Comparison of ENCODE assay signal across 1 cellular context in the genomic region with DNA sequence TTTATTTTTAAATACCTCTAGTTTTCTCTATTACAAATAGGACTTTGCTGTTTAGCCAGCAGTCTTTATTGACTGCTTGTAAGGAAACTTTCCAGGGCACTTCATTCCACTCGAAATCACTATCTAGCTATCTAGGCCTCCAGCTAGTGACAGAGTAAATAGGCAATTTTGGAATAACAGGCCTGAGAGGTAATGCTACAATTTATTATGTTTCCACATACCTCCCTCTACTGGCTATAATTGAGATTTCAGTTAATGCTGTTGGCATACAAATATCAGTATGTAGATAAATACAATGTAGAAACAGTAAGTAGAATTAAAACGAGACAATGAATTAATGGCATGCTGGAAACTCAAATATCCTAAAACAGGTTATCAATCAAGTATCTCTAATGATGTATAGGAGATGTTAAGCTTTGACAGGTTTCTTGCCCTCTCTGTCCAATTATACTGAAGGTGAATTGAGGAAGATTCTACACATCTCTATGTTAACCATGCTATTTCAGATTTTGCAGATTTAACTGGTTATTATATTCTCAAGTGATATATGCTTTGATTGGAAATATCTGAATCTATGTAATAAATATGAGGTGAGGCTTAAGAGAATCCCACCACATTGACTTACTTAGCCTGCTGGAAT.
TF ChIP-seq lines count a peak whose summit lies in the region.

No MANE protein-coding gene starts in this region.

TF ChIP-seq in HepG2, 621 proteins besides CTCF, POLR2A, EP300 and RAD21 (continued from another document and continues in another):
- TF ChIP-seq NFE2L2 (IDR thresholded peaks at IDR 0.05; ENCODE audit: low read length) (0 out of 2 replicates have a peak, but pooled peaks have one; percentile 6), ZSCAN21 (CRISPR knock-in tag; IDR thresholded peaks at IDR 0.05; ENCODE audit: borderline replicate concordance) (0 out of 2 replicates have a peak, but pooled peaks have one; percentile 33), ZNF598 (CRISPR knock-in tag; IDR thresholded peaks at IDR 0.05; ENCODE audit: borderline replicate concordance) (no peak), ZNF556 (CRISPR knock-in tag; IDR thresholded peaks at IDR 0.05; ENCODE audit: borderline replicate concordance) (no peak), KLF16 (CRISPR knock-in tag; IDR thresholded peaks at IDR 0.05) (peak in 1 of 2 experiments; percentile 72; a peak in 2 of 4 replicates), ZNF678 (CRISPR knock-in tag; IDR thresholded peaks at IDR 0.05) (no peak), NCOA5 (CRISPR knock-in tag; IDR thresholded peaks at IDR 0.05) (no peak), SOX5 (CRISPR knock-in tag; IDR thresholded peaks at IDR 0.05; ENCODE audit: borderline replicate concordance) (0 out of 2 replicates have a peak, but pooled peaks have one; percentile 19), ZFP36L1 (CRISPR knock-in tag; IDR thresholded peaks at IDR 0.05) (0 out of 2 replicates have a peak, but pooled peaks have one; percentile 60), ERF (CRISPR knock-in tag; IDR thresholded peaks at IDR 0.05) (0 out of 2 replicates have a peak, but pooled peaks have one; percentile 25), ZNF24 (IDR thresholded peaks at IDR 0.05) (0 out of 2 replicates have a peak, but pooled peaks have one; percentile 8), FOXJ3 (CRISPR knock-in tag; IDR thresholded peaks at IDR 0.05; ENCODE audit: borderline replicate concordance) (0 out of 2 replicates have a peak, but pooled peaks have one; percentile 30), NCOA2 (CRISPR knock-in tag; IDR thresholded peaks at IDR 0.05) (0 out of 2 replicates have a peak, but pooled peaks have one; percentile 45), SALL2 (CRISPR knock-in tag; IDR thresholded peaks at IDR 0.05) (no peak), ZNF839 (CRISPR knock-in tag; IDR thresholded peaks at IDR 0.05; ENCODE audit: borderline replicate concordance) (no peak), JDP2 (CRISPR knock-in tag; IDR thresholded peaks at IDR 0.05; ENCODE audit: borderline replicate concordance) (no peak), POGZ (CRISPR knock-in tag; IDR thresholded peaks at IDR 0.05) (no peak), FOXA3 (CRISPR knock-in tag; IDR thresholded peaks at IDR 0.05) (peak; percentile 48; the same call in 1 of the 2 replicates), KDM3A (CRISPR knock-in tag; IDR thresholded peaks at IDR 0.05; ENCODE audit: low read depth) (0 out of 2 replicates have a peak, but pooled peaks have one; percentile 22), STAG1 (CRISPR knock-in tag; IDR thresholded peaks at IDR 0.05) (peak; percentile 86), HMG20A (CRISPR knock-in tag; IDR thresholded peaks at IDR 0.05; ENCODE audit: borderline replicate concordance) (no peak), EHMT2 (IDR thresholded peaks at IDR 0.05; ENCODE audit: borderline replicate concordance, low read depth, low read length) (no peak), TOE1 (CRISPR knock-in tag; IDR thresholded peaks at IDR 0.05) (no peak), U2AF1 (optimal IDR thresholded peaks at IDR 0.05; ENCODE audit: low read depth, low read length) (no peak), WIZ (CRISPR knock-in tag; IDR thresholded peaks at IDR 0.05) (no peak), ZNF709 (CRISPR knock-in tag; IDR thresholded peaks at IDR 0.05) (no peak), ZSCAN20 (CRISPR knock-in tag; IDR thresholded peaks at IDR 0.05; ENCODE audit: borderline replicate concordance) (0 out of 2 replicates have a peak, but pooled peaks have one; percentile 5), ZNF563 (CRISPR knock-in tag; IDR thresholded peaks at IDR 0.05) (no peak), MBNL3 (CRISPR knock-in tag; conservative IDR thresholded peaks at IDR 0.05) (no peak), ZFP37 (CRISPR knock-in tag; IDR thresholded peaks at IDR 0.05; ENCODE audit: borderline replicate concordance) (0 out of 2 replicates have a peak, but pooled peaks have one; percentile 34), GATAD2A (CRISPR knock-in tag; IDR thresholded peaks at IDR 0.05) (0 out of 2 replicates have a peak, but pooled peaks have one; percentile 14), ZFP62 (CRISPR knock-in tag; IDR thresholded peaks at IDR 0.05) (peak; percentile 15; the same call in 1 of the 2 replicates)
- TF ChIP-seq, protein P1, sequence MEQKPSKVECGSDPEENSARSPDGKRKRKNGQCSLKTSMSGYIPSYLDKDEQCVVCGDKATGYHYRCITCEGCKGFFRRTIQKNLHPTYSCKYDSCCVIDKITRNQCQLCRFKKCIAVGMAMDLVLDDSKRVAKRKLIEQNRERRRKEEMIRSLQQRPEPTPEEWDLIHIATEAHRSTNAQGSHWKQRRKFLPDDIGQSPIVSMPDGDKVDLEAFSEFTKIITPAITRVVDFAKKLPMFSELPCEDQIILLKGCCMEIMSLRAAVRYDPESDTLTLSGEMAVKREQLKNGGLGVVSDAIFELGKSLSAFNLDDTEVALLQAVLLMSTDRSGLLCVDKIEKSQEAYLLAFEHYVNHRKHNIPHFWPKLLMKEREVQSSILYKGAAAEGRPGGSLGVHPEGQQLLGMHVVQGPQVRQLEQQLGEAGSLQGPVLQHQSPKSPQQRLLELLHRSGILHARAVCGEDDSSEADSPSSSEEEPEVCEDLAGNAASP (CRISPR knock-in tag; IDR thresholded peaks at IDR 0.05; ENCODE audit: borderline replicate concordance) = 0 out of 2 replicates have a peak, but pooled peaks have one; percentile 21
- TF ChIP-seq, protein P2, sequence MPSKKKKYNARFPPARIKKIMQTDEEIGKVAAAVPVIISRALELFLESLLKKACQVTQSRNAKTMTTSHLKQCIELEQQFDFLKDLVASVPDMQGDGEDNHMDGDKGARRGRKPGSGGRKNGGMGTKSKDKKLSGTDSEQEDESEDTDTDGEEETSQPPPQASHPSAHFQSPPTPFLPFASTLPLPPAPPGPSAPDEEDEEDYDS (CRISPR knock-in tag; IDR thresholded peaks at IDR 0.05) = peak; percentile 36; the same call in 1 of the 2 replicates
- TF ChIP-seq, protein P3, sequence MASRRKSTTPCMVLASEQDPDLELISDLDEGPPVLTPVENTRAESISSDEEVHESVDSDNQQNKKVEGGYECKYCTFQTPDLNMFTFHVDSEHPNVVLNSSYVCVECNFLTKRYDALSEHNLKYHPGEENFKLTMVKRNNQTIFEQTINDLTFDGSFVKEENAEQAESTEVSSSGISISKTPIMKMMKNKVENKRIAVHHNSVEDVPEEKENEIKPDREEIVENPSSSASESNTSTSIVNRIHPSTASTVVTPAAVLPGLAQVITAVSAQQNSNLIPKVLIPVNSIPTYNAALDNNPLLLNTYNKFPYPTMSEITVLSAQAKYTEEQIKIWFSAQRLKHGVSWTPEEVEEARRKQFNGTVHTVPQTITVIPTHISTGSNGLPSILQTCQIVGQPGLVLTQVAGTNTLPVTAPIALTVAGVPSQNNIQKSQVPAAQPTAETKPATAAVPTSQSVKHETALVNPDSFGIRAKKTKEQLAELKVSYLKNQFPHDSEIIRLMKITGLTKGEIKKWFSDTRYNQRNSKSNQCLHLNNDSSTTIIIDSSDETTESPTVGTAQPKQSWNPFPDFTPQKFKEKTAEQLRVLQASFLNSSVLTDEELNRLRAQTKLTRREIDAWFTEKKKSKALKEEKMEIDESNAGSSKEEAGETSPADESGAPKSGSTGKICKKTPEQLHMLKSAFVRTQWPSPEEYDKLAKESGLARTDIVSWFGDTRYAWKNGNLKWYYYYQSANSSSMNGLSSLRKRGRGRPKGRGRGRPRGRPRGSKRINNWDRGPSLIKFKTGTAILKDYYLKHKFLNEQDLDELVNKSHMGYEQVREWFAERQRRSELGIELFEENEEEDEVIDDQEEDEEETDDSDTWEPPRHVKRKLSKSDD (CRISPR knock-in tag; IDR thresholded peaks at IDR 0.05; ENCODE audit: low read depth) = peak; percentile 24; the same call in 1 of the 2 replicates
- TF ChIP-seq, protein P4, sequence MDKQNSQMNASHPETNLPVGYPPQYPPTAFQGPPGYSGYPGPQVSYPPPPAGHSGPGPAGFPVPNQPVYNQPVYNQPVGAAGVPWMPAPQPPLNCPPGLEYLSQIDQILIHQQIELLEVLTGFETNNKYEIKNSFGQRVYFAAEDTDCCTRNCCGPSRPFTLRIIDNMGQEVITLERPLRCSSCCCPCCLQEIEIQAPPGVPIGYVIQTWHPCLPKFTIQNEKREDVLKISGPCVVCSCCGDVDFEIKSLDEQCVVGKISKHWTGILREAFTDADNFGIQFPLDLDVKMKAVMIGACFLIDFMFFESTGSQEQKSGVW (CRISPR knock-in tag; IDR thresholded peaks at IDR 0.05; ENCODE audit: borderline replicate concordance) = no peak
- TF ChIP-seq, protein P5, sequence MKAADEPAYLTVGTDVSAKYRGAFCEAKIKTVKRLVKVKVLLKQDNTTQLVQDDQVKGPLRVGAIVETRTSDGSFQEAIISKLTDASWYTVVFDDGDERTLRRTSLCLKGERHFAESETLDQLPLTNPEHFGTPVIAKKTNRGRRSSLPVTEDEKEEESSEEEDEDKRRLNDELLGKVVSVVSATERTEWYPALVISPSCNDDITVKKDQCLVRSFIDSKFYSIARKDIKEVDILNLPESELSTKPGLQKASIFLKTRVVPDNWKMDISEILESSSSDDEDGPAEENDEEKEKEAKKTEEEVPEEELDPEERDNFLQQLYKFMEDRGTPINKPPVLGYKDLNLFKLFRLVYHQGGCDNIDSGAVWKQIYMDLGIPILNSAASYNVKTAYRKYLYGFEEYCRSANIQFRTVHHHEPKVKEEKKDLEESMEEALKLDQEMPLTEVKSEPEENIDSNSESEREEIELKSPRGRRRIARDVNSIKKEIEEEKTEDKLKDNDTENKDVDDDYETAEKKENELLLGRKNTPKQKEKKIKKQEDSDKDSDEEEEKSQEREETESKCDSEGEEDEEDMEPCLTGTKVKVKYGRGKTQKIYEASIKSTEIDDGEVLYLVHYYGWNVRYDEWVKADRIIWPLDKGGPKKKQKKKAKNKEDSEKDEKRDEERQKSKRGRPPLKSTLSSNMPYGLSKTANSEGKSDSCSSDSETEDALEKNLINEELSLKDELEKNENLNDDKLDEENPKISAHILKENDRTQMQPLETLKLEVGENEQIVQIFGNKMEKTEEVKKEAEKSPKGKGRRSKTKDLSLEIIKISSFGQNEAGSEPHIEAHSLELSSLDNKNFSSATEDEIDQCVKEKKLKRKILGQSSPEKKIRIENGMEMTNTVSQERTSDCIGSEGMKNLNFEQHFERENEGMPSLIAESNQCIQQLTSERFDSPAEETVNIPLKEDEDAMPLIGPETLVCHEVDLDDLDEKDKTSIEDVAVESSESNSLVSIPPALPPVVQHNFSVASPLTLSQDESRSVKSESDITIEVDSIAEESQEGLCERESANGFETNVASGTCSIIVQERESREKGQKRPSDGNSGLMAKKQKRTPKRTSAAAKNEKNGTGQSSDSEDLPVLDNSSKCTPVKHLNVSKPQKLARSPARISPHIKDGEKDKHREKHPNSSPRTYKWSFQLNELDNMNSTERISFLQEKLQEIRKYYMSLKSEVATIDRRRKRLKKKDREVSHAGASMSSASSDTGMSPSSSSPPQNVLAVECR (CRISPR knock-in tag; IDR thresholded peaks at IDR 0.05; ENCODE audit: borderline replicate concordance) = no peak
- TF ChIP-seq, protein P6, sequence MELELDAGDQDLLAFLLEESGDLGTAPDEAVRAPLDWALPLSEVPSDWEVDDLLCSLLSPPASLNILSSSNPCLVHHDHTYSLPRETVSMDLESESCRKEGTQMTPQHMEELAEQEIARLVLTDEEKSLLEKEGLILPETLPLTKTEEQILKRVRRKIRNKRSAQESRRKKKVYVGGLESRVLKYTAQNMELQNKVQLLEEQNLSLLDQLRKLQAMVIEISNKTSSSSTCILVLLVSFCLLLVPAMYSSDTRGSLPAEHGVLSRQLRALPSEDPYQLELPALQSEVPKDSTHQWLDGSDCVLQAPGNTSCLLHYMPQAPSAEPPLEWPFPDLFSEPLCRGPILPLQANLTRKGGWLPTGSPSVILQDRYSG (CRISPR knock-in tag; IDR thresholded peaks at IDR 0.05) = peak; percentile 67; the same call in 1 of the 2 replicates
- TF ChIP-seq, protein P7, sequence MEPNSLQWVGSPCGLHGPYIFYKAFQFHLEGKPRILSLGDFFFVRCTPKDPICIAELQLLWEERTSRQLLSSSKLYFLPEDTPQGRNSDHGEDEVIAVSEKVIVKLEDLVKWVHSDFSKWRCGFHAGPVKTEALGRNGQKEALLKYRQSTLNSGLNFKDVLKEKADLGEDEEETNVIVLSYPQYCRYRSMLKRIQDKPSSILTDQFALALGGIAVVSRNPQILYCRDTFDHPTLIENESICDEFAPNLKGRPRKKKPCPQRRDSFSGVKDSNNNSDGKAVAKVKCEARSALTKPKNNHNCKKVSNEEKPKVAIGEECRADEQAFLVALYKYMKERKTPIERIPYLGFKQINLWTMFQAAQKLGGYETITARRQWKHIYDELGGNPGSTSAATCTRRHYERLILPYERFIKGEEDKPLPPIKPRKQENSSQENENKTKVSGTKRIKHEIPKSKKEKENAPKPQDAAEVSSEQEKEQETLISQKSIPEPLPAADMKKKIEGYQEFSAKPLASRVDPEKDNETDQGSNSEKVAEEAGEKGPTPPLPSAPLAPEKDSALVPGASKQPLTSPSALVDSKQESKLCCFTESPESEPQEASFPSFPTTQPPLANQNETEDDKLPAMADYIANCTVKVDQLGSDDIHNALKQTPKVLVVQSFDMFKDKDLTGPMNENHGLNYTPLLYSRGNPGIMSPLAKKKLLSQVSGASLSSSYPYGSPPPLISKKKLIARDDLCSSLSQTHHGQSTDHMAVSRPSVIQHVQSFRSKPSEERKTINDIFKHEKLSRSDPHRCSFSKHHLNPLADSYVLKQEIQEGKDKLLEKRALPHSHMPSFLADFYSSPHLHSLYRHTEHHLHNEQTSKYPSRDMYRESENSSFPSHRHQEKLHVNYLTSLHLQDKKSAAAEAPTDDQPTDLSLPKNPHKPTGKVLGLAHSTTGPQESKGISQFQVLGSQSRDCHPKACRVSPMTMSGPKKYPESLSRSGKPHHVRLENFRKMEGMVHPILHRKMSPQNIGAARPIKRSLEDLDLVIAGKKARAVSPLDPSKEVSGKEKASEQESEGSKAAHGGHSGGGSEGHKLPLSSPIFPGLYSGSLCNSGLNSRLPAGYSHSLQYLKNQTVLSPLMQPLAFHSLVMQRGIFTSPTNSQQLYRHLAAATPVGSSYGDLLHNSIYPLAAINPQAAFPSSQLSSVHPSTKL (CRISPR knock-in tag; IDR thresholded peaks at IDR 0.05) = peak; percentile 46
- TF ChIP-seq, protein P8, sequence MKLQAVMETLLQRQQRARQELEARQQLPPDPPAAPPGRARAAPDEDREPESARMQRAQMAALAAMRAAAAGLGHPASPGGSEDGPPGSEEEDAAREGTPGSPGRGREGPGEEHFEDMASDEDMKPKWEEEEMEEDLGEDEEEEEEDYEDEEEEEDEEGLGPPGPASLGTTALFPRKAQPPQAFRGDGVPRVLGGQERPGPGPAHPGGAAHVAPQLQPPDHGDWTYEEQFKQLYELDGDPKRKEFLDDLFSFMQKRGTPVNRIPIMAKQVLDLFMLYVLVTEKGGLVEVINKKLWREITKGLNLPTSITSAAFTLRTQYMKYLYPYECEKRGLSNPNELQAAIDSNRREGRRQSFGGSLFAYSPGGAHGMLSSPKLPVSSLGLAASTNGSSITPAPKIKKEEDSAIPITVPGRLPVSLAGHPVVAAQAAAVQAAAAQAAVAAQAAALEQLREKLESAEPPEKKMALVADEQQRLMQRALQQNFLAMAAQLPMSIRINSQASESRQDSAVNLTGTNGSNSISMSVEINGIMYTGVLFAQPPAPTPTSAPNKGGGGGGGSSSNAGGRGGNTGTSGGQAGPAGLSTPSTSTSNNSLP (IDR thresholded peaks at IDR 0.05; ENCODE audit: low read depth, low read length) = peak; percentile 99
- TF ChIP-seq, protein P9, sequence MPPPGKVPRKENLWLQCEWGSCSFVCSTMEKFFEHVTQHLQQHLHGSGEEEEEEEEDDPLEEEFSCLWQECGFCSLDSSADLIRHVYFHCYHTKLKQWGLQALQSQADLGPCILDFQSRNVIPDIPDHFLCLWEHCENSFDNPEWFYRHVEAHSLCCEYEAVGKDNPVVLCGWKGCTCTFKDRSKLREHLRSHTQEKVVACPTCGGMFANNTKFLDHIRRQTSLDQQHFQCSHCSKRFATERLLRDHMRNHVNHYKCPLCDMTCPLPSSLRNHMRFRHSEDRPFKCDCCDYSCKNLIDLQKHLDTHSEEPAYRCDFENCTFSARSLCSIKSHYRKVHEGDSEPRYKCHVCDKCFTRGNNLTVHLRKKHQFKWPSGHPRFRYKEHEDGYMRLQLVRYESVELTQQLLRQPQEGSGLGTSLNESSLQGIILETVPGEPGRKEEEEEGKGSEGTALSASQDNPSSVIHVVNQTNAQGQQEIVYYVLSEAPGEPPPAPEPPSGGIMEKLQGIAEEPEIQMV (CRISPR knock-in tag; IDR thresholded peaks at IDR 0.05; ENCODE audit: low read depth) = no peak
